1 cellular context compared by ENCODE assay signal in the genomic region with DNA sequence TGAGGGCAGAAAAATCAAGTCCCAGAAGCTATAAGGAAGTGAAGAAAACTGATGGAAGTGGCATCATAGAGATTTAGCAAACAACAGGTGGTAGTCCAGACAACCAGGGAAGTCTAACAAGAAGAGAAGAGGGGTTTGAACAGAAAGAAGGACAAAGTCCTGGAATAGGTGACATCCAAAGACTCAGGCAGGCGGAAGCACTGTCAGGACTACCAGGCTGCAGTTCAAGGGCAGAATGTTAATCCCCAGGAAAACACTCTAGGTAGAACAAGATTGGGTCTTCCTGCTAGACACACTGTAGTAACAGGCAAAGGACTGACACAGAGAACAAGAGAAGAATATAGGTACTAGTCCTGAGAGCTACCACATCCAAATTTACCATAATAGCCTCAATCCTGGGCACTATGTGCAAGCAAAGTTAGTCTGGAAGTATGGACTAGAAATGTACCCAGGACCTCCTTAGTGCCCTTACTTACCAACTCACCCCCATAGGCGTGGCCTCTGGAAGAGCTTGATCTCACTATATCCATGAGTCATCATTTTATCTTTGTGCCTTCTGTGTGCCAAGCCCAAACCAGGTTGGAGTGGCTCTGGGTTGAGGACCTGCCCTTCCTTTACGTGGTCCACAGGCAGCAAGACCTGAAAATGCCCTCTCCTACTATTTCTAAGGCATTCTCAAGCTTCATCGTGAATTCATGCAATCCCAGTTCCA.
TF ChIP-seq lines count a peak whose summit lies in the region.

No MANE protein-coding gene starts in this region.

TF ChIP-seq in HepG2, 621 proteins besides CTCF, POLR2A, EP300 and RAD21 (continued from another document and continues in another):
- no peak for TF ChIP-seq TBX3 (IDR thresholded peaks at IDR 0.05; ENCODE audit: borderline replicate concordance)
- peak; percentile 41; the same call in 1 of the 2 replicates for TF ChIP-seq GFI1 (CRISPR knock-in tag; IDR thresholded peaks at IDR 0.05; ENCODE audit: borderline replicate concordance)
- TF ChIP-seq ZNF577 (CRISPR knock-in tag; IDR thresholded peaks at IDR 0.05; ENCODE audit: borderline replicate concordance, low read depth) = no peak
- no peak for TF ChIP-seq CCDC6 (CRISPR knock-in tag; IDR thresholded peaks at IDR 0.05)
- TF ChIP-seq, protein P1, sequence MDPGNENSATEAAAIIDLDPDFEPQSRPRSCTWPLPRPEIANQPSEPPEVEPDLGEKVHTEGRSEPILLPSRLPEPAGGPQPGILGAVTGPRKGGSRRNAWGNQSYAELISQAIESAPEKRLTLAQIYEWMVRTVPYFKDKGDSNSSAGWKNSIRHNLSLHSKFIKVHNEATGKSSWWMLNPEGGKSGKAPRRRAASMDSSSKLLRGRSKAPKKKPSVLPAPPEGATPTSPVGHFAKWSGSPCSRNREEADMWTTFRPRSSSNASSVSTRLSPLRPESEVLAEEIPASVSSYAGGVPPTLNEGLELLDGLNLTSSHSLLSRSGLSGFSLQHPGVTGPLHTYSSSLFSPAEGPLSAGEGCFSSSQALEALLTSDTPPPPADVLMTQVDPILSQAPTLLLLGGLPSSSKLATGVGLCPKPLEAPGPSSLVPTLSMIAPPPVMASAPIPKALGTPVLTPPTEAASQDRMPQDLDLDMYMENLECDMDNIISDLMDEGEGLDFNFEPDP (CRISPR knock-in tag; conservative IDR thresholded peaks at IDR 0.05) = no peak
- TF ChIP-seq ZNF850 (CRISPR knock-in tag; conservative IDR thresholded peaks at IDR 0.05) = no peak
- no peak for TF ChIP-seq ZFAT (CRISPR knock-in tag; conservative IDR thresholded peaks at IDR 0.05)
- 0 out of 2 replicates have a peak, but pooled peaks have one; percentile 48 for TF ChIP-seq GLI4 (CRISPR knock-in tag; IDR thresholded peaks at IDR 0.05; ENCODE audit: borderline replicate concordance)
- TF ChIP-seq DR1 (CRISPR knock-in tag; IDR thresholded peaks at IDR 0.05) = no peak
- TF ChIP-seq SRSF4 (IDR thresholded peaks at IDR 0.05; ENCODE audit: low read depth, low read length, poor library complexity, severe bottlenecking) = no peak
- TF ChIP-seq, protein P2, sequence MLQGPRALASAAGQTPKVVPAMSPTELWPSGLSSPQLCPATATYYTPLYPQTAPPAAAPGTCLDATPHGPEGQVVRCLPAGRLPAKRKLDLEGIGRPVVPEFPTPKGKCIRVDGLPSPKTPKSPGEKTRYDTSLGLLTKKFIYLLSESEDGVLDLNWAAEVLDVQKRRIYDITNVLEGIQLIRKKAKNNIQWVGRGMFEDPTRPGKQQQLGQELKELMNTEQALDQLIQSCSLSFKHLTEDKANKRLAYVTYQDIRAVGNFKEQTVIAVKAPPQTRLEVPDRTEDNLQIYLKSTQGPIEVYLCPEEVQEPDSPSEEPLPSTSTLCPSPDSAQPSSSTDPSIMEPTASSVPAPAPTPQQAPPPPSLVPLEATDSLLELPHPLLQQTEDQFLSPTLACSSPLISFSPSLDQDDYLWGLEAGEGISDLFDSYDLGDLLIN (CRISPR knock-in tag; IDR thresholded peaks at IDR 0.05; ENCODE audit: borderline replicate concordance) = no peak
- TF ChIP-seq REPIN1 (CRISPR knock-in tag; IDR thresholded peaks at IDR 0.05; ENCODE audit: borderline replicate concordance, low read depth) = no peak
- TF ChIP-seq PAX8 (CRISPR knock-in tag; IDR thresholded peaks at IDR 0.05; ENCODE audit: borderline replicate concordance) = no peak
- TF ChIP-seq ZSCAN29 (CRISPR knock-in tag; conservative IDR thresholded peaks at IDR 0.05) = 0 out of 2 replicates have a peak, but pooled peaks have one; percentile 19
- no peak for TF ChIP-seq ZNF333 (CRISPR knock-in tag; IDR thresholded peaks at IDR 0.05; ENCODE audit: borderline replicate concordance)
- TF ChIP-seq, protein P3, sequence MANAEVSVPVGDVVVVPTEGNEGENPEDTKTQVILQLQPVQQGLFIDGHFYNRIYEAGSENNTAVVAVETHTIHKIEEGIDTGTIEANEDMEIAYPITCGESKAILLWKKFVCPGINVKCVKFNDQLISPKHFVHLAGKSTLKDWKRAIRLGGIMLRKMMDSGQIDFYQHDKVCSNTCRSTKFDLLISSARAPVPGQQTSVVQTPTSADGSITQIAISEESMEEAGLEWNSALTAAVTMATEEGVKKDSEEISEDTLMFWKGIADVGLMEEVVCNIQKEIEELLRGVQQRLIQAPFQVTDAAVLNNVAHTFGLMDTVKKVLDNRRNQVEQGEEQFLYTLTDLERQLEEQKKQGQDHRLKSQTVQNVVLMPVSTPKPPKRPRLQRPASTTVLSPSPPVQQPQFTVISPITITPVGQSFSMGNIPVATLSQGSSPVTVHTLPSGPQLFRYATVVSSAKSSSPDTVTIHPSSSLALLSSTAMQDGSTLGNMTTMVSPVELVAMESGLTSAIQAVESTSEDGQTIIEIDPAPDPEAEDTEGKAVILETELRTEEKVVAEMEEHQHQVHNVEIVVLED (CRISPR knock-in tag; IDR thresholded peaks at IDR 0.05; ENCODE audit: borderline replicate concordance) = no peak
- peak; percentile 51 for TF ChIP-seq THAP11 (CRISPR knock-in tag; IDR thresholded peaks at IDR 0.05)
- TF ChIP-seq ZIK1 (CRISPR knock-in tag; IDR thresholded peaks at IDR 0.05; ENCODE audit: borderline replicate concordance, low read depth) = no peak
- TF ChIP-seq NBN (conservative IDR thresholded peaks at IDR 0.05) = no peak
- TF ChIP-seq ZNF235 (CRISPR knock-in tag; IDR thresholded peaks at IDR 0.05; ENCODE audit: borderline replicate concordance) = no peak
- TF ChIP-seq, protein P4, sequence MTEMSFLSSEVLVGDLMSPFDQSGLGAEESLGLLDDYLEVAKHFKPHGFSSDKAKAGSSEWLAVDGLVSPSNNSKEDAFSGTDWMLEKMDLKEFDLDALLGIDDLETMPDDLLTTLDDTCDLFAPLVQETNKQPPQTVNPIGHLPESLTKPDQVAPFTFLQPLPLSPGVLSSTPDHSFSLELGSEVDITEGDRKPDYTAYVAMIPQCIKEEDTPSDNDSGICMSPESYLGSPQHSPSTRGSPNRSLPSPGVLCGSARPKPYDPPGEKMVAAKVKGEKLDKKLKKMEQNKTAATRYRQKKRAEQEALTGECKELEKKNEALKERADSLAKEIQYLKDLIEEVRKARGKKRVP (CRISPR knock-in tag; IDR thresholded peaks at IDR 0.05) = no peak; a peak in 1 of 4 replicates
- no peak for TF ChIP-seq SALL2 (CRISPR knock-in tag; IDR thresholded peaks at IDR 0.05)
- no peak for TF ChIP-seq NFE2 (CRISPR knock-in tag; IDR thresholded peaks at IDR 0.05)
- TF ChIP-seq MAF1 (CRISPR knock-in tag; IDR thresholded peaks at IDR 0.05; ENCODE audit: borderline replicate concordance) = no peak
- TF ChIP-seq, protein P5, sequence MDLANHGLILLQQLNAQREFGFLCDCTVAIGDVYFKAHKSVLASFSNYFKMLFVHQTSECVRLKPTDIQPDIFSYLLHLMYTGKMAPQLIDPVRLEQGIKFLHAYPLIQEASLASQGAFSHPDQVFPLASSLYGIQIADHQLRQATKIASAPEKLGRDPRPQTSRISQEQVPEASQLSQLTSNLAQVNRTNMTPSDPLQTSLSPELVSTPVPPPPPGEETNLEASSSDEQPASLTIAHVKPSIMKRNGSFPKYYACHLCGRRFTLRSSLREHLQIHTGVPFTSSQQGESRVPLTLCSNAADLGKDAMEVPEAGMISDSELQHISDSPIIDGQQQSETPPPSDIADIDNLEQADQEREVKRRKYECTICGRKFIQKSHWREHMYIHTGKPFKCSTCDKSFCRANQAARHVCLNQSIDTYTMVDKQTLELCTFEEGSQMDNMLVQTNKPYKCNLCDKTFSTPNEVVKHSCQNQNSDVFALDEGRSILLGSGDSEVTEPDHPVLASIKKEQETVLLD (CRISPR knock-in tag; IDR thresholded peaks at IDR 0.05; ENCODE audit: low read depth) = no peak
- no peak for TF ChIP-seq RAD51 (IDR thresholded peaks at IDR 0.05; ENCODE audit: borderline replicate concordance)
- TF ChIP-seq, protein P6, sequence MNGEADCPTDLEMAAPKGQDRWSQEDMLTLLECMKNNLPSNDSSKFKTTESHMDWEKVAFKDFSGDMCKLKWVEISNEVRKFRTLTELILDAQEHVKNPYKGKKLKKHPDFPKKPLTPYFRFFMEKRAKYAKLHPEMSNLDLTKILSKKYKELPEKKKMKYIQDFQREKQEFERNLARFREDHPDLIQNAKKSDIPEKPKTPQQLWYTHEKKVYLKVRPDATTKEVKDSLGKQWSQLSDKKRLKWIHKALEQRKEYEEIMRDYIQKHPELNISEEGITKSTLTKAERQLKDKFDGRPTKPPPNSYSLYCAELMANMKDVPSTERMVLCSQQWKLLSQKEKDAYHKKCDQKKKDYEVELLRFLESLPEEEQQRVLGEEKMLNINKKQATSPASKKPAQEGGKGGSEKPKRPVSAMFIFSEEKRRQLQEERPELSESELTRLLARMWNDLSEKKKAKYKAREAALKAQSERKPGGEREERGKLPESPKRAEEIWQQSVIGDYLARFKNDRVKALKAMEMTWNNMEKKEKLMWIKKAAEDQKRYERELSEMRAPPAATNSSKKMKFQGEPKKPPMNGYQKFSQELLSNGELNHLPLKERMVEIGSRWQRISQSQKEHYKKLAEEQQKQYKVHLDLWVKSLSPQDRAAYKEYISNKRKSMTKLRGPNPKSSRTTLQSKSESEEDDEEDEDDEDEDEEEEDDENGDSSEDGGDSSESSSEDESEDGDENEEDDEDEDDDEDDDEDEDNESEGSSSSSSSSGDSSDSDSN (CRISPR knock-in tag; IDR thresholded peaks at IDR 0.05) = peak; percentile 38; the same call in 1 of the 2 replicates
- peak; percentile 28; the same call in 1 of the 2 replicates for TF ChIP-seq ZNF644 (CRISPR knock-in tag; IDR thresholded peaks at IDR 0.05; ENCODE audit: low read depth)
- TF ChIP-seq, protein P7, sequence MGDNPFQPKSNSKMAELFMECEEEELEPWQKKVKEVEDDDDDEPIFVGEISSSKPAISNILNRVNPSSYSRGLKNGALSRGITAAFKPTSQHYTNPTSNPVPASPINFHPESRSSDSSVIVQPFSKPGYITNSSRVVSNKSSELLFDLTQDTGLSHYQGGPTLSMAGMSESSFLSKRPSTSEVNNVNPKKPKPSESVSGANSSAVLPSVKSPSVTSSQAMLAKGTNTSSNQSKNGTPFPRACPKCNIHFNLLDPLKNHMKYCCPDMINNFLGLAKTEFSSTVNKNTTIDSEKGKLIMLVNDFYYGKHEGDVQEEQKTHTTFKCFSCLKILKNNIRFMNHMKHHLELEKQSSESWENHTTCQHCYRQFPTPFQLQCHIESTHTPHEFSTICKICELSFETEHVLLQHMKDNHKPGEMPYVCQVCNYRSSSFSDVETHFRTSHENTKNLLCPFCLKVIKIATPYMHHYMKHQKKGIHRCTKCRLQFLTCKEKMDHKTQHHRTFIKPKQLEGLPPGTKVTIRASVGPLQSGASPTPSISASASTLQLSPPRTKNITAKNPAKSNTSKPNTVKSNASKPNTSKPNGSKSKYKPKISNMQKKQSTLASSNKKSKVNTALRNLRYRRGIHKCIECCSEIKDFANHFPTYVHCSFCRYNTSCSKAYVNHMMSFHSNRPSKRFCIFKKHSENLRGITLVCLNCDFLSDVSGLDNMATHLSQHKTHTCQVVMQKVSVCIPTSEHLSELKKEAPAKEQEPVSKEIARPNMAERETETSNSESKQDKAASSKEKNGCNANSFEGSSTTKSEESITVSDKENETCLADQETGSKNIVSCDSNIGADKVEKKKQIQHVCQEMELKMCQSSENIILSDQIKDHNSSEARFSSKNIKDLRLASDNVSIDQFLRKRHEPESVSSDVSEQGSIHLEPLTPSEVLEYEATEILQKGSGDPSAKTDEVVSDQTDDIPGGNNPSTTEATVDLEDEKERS (CRISPR knock-in tag; IDR thresholded peaks at IDR 0.05) = no peak
- no peak for TF ChIP-seq CENPT (CRISPR knock-in tag; IDR thresholded peaks at IDR 0.05; ENCODE audit: low read depth)
- no peak for TF ChIP-seq ZNF619 (CRISPR knock-in tag; IDR thresholded peaks at IDR 0.05)
- TF ChIP-seq MATR3 (CRISPR knock-in tag; IDR thresholded peaks at IDR 0.05) = no peak
- no peak for TF ChIP-seq ZNF549 (CRISPR knock-in tag; IDR thresholded peaks at IDR 0.05)
- no peak for TF ChIP-seq FOXP1 (IDR thresholded peaks at IDR 0.05)
- TF ChIP-seq FOXP1 (CRISPR knock-in tag; IDR thresholded peaks at IDR 0.05) = peak; percentile 60
- TF ChIP-seq ZSCAN25 (CRISPR knock-in tag; IDR thresholded peaks at IDR 0.05) = 0 out of 2 replicates have a peak, but pooled peaks have one; percentile 13
- no peak for TF ChIP-seq ZNF3 (CRISPR knock-in tag; IDR thresholded peaks at IDR 0.05)
- TF ChIP-seq SMYD3 (CRISPR knock-in tag; IDR thresholded peaks at IDR 0.05) = no peak
- TF ChIP-seq ZBTB7B (CRISPR knock-in tag; IDR thresholded peaks at IDR 0.05) = peak; percentile 68; the same call in 1 of the 2 replicates
- TF ChIP-seq, protein P8, sequence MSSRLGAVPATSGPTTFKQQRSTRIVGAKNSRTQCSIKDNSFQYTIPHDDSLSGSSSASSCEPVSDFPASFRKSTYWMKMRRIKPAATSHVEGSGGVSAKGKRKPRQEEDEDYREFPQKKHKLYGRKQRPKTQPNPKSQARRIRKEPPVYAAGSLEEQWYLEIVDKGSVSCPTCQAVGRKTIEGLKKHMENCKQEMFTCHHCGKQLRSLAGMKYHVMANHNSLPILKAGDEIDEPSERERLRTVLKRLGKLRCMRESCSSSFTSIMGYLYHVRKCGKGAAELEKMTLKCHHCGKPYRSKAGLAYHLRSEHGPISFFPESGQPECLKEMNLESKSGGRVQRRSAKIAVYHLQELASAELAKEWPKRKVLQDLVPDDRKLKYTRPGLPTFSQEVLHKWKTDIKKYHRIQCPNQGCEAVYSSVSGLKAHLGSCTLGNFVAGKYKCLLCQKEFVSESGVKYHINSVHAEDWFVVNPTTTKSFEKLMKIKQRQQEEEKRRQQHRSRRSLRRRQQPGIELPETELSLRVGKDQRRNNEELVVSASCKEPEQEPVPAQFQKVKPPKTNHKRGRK (CRISPR knock-in tag; IDR thresholded peaks at IDR 0.05) = no peak
- TF ChIP-seq, protein P9, sequence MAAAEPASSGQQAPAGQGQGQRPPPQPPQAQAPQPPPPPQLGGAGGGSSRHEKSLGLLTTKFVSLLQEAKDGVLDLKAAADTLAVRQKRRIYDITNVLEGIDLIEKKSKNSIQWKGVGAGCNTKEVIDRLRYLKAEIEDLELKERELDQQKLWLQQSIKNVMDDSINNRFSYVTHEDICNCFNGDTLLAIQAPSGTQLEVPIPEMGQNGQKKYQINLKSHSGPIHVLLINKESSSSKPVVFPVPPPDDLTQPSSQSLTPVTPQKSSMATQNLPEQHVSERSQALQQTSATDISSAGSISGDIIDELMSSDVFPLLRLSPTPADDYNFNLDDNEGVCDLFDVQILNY (CRISPR knock-in tag; conservative IDR thresholded peaks at IDR 0.05) = no peak
- no peak for TF ChIP-seq ZFP36 (IDR thresholded peaks at IDR 0.05; ENCODE audit: borderline replicate concordance, low read depth, low read length, partially characterized antibody)
- TF ChIP-seq DMAP1 (CRISPR knock-in tag; IDR thresholded peaks at IDR 0.05) = peak; percentile 75; the same call in 1 of the 2 replicates
- TF ChIP-seq GABPA (IDR thresholded peaks at IDR 0.05; ENCODE audit: low read depth, low read length) = no peak
- TF ChIP-seq GABPA (CRISPR knock-in tag; IDR thresholded peaks at IDR 0.05; ENCODE audit: low read depth) = peak; percentile 78; the same call in 1 of the 2 replicates
- TF ChIP-seq, protein P10, sequence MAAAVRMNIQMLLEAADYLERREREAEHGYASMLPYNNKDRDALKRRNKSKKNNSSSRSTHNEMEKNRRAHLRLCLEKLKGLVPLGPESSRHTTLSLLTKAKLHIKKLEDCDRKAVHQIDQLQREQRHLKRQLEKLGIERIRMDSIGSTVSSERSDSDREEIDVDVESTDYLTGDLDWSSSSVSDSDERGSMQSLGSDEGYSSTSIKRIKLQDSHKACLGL (CRISPR knock-in tag; IDR thresholded peaks at IDR 0.05) = no peak
